12 cellular contexts compared by ENCODE assay signal in the genomic region with DNA sequence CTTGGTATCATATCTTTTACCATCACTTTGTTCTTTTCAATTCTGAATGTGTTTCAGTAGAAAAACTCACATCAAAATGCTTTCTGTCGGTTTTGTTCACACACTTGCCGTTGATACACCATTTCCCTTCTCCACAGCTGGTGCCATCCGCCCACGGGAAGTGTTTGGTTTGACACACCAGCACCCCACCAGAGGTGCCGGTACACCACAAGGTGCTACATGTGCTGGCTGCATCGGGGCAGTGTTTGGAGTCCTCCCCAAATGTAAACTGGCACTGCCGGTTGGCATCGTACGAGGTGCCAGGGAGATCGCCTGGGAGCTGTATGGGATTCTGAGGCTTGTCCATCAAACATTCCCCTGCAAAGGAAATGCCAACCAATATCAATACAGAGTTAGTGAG. TPM values are rescaled to one million over a fixed set of nuclear protein-coding genes. Genes with fewer than 3 reads are reported as not detected.
A peak's percentile ranks its signal among the peaks of the same experiment; 100 is the strongest.
DNase-seq lines count a peak whose midpoint lies in the region; ATAC-seq and TF ChIP-seq lines count a peak whose summit lies in the region.
"Had no signal": no experiment of that assay in that cellular context is flagged by ENCODE, and none has a peak within 500 bp of the region (broad histone marks: within the 10 kb centered on the region; RNA-seq: fewer than 3 reads in every experiment).

No MANE protein-coding gene starts in this region.

- H3K27ac ChIP-seq in substantia nigra (ENCODE audit: low read depth, low read length, poor library complexity, severe bottlenecking), result no peak overlapping the region

- H3K9me3 Mint-ChIP-seq in central memory CD8-positive, alpha-beta T cell, result no peaks in the 10 kb centered on the region
- no peaks in the 10 kb centered on the region for H3K9me3 Mint-ChIP-seq in natural killer cell

- peak; percentile 56 for ATAC-seq in central memory CD8-positive, alpha-beta T cell (replicated peaks; ENCODE audit: extremely low read depth, poor library complexity, severe bottlenecking)
- peak; percentile 44 to 65 (median 61) for ATAC-seq in natural killer cell
- ATAC-seq: Panc1 had no signal

- DNase-seq in stimulated activated CD4-positive, alpha-beta T cell treated with anti-CD3 and anti-CD28 coated beads, Interleukin-15, amount 100 ng/mL, for 24 hours, result peak; percentile 30
- DNase-seq in stimulated activated CD4-positive, alpha-beta T cell treated with anti-CD3 and anti-CD28 coated beads, Interleukin-4, amount 100 ng/mL, for 24 hours, result no peak
- DNase-seq in central memory CD8-positive, alpha-beta T cell (ENCODE audit: low spot score in 2 of 2), result no peak
- DNase-seq in natural killer cell, result peak; percentile 60
- no peak for DNase-seq in SW 1271 (lab: John Stamatoyannopoulos, UW)
- no peak for DNase-seq in H4 (ENCODE audit: low spot score)
- DNase-seq in substantia nigra (lab: John Stamatoyannopoulos, UW), result no peak
- no peak for DNase-seq in amniotic stem cell (lab: John Stamatoyannopoulos, UW)
- DNase-seq: hippocampal formation, KBM-7, NCI-H2171 had no signal

- peak overlapping the region; percentile 40 for H3K27ac Mint-ChIP-seq in central memory CD8-positive, alpha-beta T cell (ENCODE audit: low read depth)
- H3K27ac Mint-ChIP-seq in natural killer cell, result peak overlapping the region; percentile 91 to 92

- H3K4me3 Mint-ChIP-seq in central memory CD8-positive, alpha-beta T cell, result no peak overlapping the region
- H3K4me3 Mint-ChIP-seq in natural killer cell, result peak overlapping the region; percentile 92

- H3K36me3 Mint-ChIP-seq in central memory CD8-positive, alpha-beta T cell (ENCODE audit: insufficient read depth), result no peaks in the 10 kb centered on the region
- H3K36me3 Mint-ChIP-seq in natural killer cell, result peaks cover 47% of the 10 kb centered on the region

- intact Hi-C loops in natural killer cell (cut with micrococcal nuclease), result no loop called here

- H3K27me3 Mint-ChIP-seq in central memory CD8-positive, alpha-beta T cell, result peaks cover 63% of the 10 kb centered on the region
- H3K27me3 Mint-ChIP-seq in natural killer cell (ENCODE audit: low read depth in 2 of 2), result peaks cover 3 to 5% of the 10 kb centered on the region in 2 donors

- peaks cover 26% of the 10 kb centered on the region for H3K4me1 Mint-ChIP-seq in central memory CD8-positive, alpha-beta T cell
- H3K4me1 Mint-ChIP-seq in natural killer cell, result peaks cover 73 to 76% of the 10 kb centered on the region in 2 donors

- TF ChIP-seq CTCF in natural killer cell (IDR thresholded peaks at IDR 0.05), result no peak

RNA-seq across cellular contexts. Expression of gene ADAMTS1, which starts 5.0 kb away (rescaled TPM):
- total RNA-seq in natural killer cell, result 10 to 100 TPM; 12.5 to 18.7 (median 17.1) TPM
- total RNA-seq in H4 (2014; rRNA removed; shearing (Covaris generic)), result 11.2 and 13.8 TPM in 2 replicates

Comparison
In these comparisons a context has a peak if more than half of its experiments do, and no peak if none do; other contexts are left out.
1. DNase-seq: peak in stimulated activated CD4-positive, alpha-beta T cell treated with anti-CD3 and anti-CD28 coated beads, Interleukin-15, amount 100 ng/mL, for 24 hours (single experiment) and natural killer cell (single experiment); none in stimulated activated CD4-positive, alpha-beta T cell treated with anti-CD3 and anti-CD28 coated beads, Interleukin-4, amount 100 ng/mL, for 24 hours (single experiment), central memory CD8-positive, alpha-beta T cell (0 of 2), SW 1271 (0 of 2), H4 (single experiment), substantia nigra (0 of 49) and amniotic stem cell (single experiment).